Comparison of ENCODE assay signal across 16 cellular contexts in genomic region chr14:33979613-33980276, GRCh38. TPM values are rescaled to one million over a fixed set of nuclear protein-coding genes. Genes with fewer than 3 reads are reported as not detected.
DNase-seq lines count a peak whose midpoint lies in the region; ATAC-seq, FAIRE-seq and TF ChIP-seq lines count a peak whose summit lies in the region.
"Had no signal": no experiment of that assay in that cellular context is flagged by ENCODE, and none has a peak within 500 bp of the region (broad histone marks: within the 10 kb centered on the region; RNA-seq: fewer than 3 reads in every experiment).

No MANE protein-coding gene starts in this region.

- H3K36me3 ChIP-seq in HepG2 (replicated peaks in 1 of 2; ENCODE audit: control insufficient read depth in 1 of 2, insufficient read depth in 2 of 2, low read length in 2 of 2) (no peaks in the 10 kb centered on the region), right lobe of liver (no peaks in the 10 kb centered on the region), HEK293 (ENCODE audit: control insufficient read depth in 2 of 2, insufficient read depth in 1 of 2, low read length in 2 of 2) (no peaks in the 10 kb centered on the region), GM23248 (ENCODE audit: low read depth) (no peaks in the 10 kb centered on the region)
- H3K36me3 ChIP-seq: upper lobe of left lung had no signal

- 0 out of 5 replicates have a peak, but pooled peaks cover 0 to 3% of the 10 kb centered on the region in 2 experiments for H3K27me3 ChIP-seq in HepG2 (ENCODE audit: control insufficient read depth in 1 of 2, insufficient read depth in 2 of 2, low read length in 2 of 2)
- H3K27me3 ChIP-seq in right lobe of liver: no peaks in the 10 kb centered on the region
- peaks cover 31% of the 10 kb centered on the region for H3K27me3 ChIP-seq in GM23248 (replicated peaks; ENCODE audit: insufficient read depth)
- H3K27me3 ChIP-seq: upper lobe of left lung had no signal

- DNase-seq in HepG2 (ENCODE audit: low spot score): no peak
- no peak for DNase-seq in right lobe of liver
- DNase-seq in activated naive CD4-positive, alpha-beta T cell treated with Interleukin-2 at 50 U/mL for 16 hours: no peak
- no peak for DNase-seq in foreskin fibroblast
- no peak for DNase-seq in OCI-M2 (lab: John Stamatoyannopoulos, UW; ENCODE audit: unreplicated experiment)
- no peak for DNase-seq in GM23248
- DNase-seq: activated CD4-positive, CD25-positive, alpha-beta regulatory T cell; anterior cingulate cortex; dermis blood vessel endothelial cell; Kasumi-1; mammary epithelial cell; NCI-H2107; small intestine; upper lobe of left lung had no signal

- no peaks in the 10 kb centered on the region for H4K20me1 ChIP-seq in HepG2 (ENCODE audit: insufficient read depth, low read length)
- no peaks in the 10 kb centered on the region for H4K20me1 ChIP-seq in GM23248 (ENCODE audit: insufficient read depth)

- in situ Hi-C loops in HepG2 (cut with HindIII; ENCODE audit: extremely low pct_ligation_motif_present, low pct_unique_long_range_greater_than_20kb) (no loop called here), GM23248 (cut with MboI) (no loop called here)

- H3K4me1 ChIP-seq in HepG2 (ENCODE audit: insufficient read depth, low read length): peaks cover 14% of the 10 kb centered on the region
- no peaks in the 10 kb centered on the region for H3K4me1 ChIP-seq in right lobe of liver
- H3K4me1 ChIP-seq in HEK293 (ENCODE audit: control insufficient read depth, insufficient read depth, low read length): no peaks in the 10 kb centered on the region
- no peaks in the 10 kb centered on the region for H3K4me1 ChIP-seq in GM23248 (ENCODE audit: insufficient read depth)
- H3K4me1 ChIP-seq: upper lobe of left lung had no signal

- no peaks in the 10 kb centered on the region for H3K9me2 ChIP-seq in GM23248 (ENCODE audit: insufficient read depth)

- ATAC-seq in HepG2 (peak; percentile 21), right lobe of liver (no peak), HG03457 (IDR thresholded peaks at IDR 0.05; ENCODE audit: unreplicated experiment) (peak; percentile 76)

- intact Hi-C loops in HepG2 (cut with micrococcal nuclease; ENCODE audit: unreplicated experiment): no loop called here
- intact Hi-C loops in right lobe of liver (cut with DNase I): no loop called here

- TF ChIP-seq POLR2A in HepG2 (IDR thresholded peaks at IDR 0.05; ENCODE audit: insufficient read depth in 1 of 2, low read depth in 2 of 2, low read length in 2 of 2): no peak
- no peak for TF ChIP-seq POLR2A in right lobe of liver (IDR thresholded peaks at IDR 0.05)

- H3K79me2 ChIP-seq in HepG2 (ENCODE audit: insufficient read depth, low read length) (no peaks in the 10 kb centered on the region), GM23248 (ENCODE audit: insufficient read depth) (no peaks in the 10 kb centered on the region)

- H3K27ac ChIP-seq in HepG2 (ENCODE audit: extremely low read length, insufficient read depth, low read length) (no peak overlapping the region), right lobe of liver (no peak overlapping the region), HEK293 (ENCODE audit: extremely low read depth, low read depth, low read length) (no peak overlapping the region), GM23248 (no peak overlapping the region)
- H3K27ac ChIP-seq: upper lobe of left lung had no signal

- CTCF ChIA-PET in HepG2 (lab: Yijun Ruan, JAX; ENCODE audit: low intra/inter-chr PET ratio, low total read pairs): no interaction called here
- CTCF ChIA-PET in HEK293 (lab: Yijun Ruan, JAX): no interaction called here

- no peaks in the 10 kb centered on the region for H3F3A ChIP-seq in GM23248 (ENCODE audit: insufficient read depth)

- TF ChIP-seq CTCF in HepG2 (CRISPR knock-in tag; IDR thresholded peaks at IDR 0.05): no peak
- no peak for TF ChIP-seq CTCF in right lobe of liver (IDR thresholded peaks at IDR 0.05)
- no peak for TF ChIP-seq CTCF in HEK293 (tag by site-specific recombination; IDR thresholded peaks at IDR 0.05)
- TF ChIP-seq CTCF in foreskin fibroblast (IDR thresholded peaks at IDR 0.05; ENCODE audit: low read depth, low read length): no peak

- WGBS in HepG2 (ENCODE audit: low lambda C conversion rate): 44% methylated on average over 7 of the region's 7 CpGs
- WGBS in right lobe of liver (ENCODE audit: insufficient coverage, low coverage, low lambda C conversion rate, missing lambda C conversion rate): 47% methylated on average over 7 of the region's 7 CpGs
- WGBS in GM23248 (ENCODE audit: low coverage in 1 of 2, low lambda C conversion rate in 2 of 2, missing lambda C conversion rate in 2 of 2), 2 experiments: 50 to 54% methylated on average over 7 of the region's 7 CpGs

- H3K9ac ChIP-seq in HepG2 (ENCODE audit: insufficient read depth, low read depth, low read length) (no peak overlapping the region), GM23248 (no peak overlapping the region)

- H2AFZ ChIP-seq in HepG2 (ENCODE audit: low read length): no peak overlapping the region
- H2AFZ ChIP-seq in GM23248: no peak overlapping the region

- H3K9me3 ChIP-seq in HepG2 (ENCODE audit: low read length): peaks cover under 1% of the 10 kb centered on the region; the same call in 1 of the 2 replicates
- H3K9me3 ChIP-seq in right lobe of liver: no peaks in the 10 kb centered on the region
- H3K9me3 ChIP-seq in HEK293 (ENCODE audit: control insufficient read depth, insufficient read depth, low read depth, low read length): no peaks in the 10 kb centered on the region
- no peaks in the 10 kb centered on the region for H3K9me3 ChIP-seq in GM23248 (ENCODE audit: low read depth)
- H3K9me3 ChIP-seq: upper lobe of left lung had no signal

- POLR2A ChIA-PET in HepG2 (lab: Yijun Ruan, JAX): interaction anchor here (0.6 kb wide), 1 partner anchor 1965 kb away, joined by 4 read pairs; no protein-coding TSS in a partner anchor
- POLR2A ChIA-PET in HEK293 (lab: Yijun Ruan, JAX): no interaction called here

- H3K4me2 ChIP-seq in HepG2 (ENCODE audit: low read depth, low read length): no peak overlapping the region
- no peak overlapping the region for H3K4me2 ChIP-seq in GM23248 (ENCODE audit: unreplicated experiment)

- no peak for TF ChIP-seq RAD21 in HepG2 (CRISPR knock-in tag; IDR thresholded peaks at IDR 0.05)

- no TSS peak for BruUV-seq in HepG2 (replicated peaks; lab: Mats Ljungman, UMichigan)

- no peak; a peak in 1 of 4 replicates for TF ChIP-seq EP300 in HepG2 (IDR thresholded peaks at IDR 0.05; ENCODE audit: low read depth in 2 of 2, low read length in 2 of 2)
- no peak for TF ChIP-seq EP300 in HepG2 (CRISPR knock-in tag; IDR thresholded peaks at IDR 0.05; ENCODE audit: borderline replicate concordance)

- no peak overlapping the region for H3K4me3 ChIP-seq in HepG2 (replicated peaks in 1 of 3; ENCODE audit: insufficient read depth in 1 of 3, low read depth in 2 of 3, low read length in 3 of 3)
- no peak overlapping the region for H3K4me3 ChIP-seq in right lobe of liver
- no peak overlapping the region for H3K4me3 ChIP-seq in HEK293 (ENCODE audit: low read depth, low read length)
- no peak overlapping the region for H3K4me3 ChIP-seq in foreskin fibroblast (ENCODE audit: low read depth in 1 of 2, low read length in 2 of 2)
- H3K4me3 ChIP-seq in GM23248: no peak overlapping the region
- H3K4me3 ChIP-seq: upper lobe of left lung had no signal

- no peak for FAIRE-seq in HepG2 (lab: Jason Lieb, UNC)
- FAIRE-seq: small intestine had no signal

TF ChIP-seq in HepG2, 621 proteins besides CTCF, POLR2A, EP300 and RAD21 (continues in another document):
- TF ChIP-seq SOX5 (CRISPR knock-in tag; IDR thresholded peaks at IDR 0.05; ENCODE audit: borderline replicate concordance): peak; percentile 42; the same call in 1 of the 2 replicates
- peak; percentile 61; the same call in 1 of the 2 replicates for TF ChIP-seq CEBPB (IDR thresholded peaks at IDR 0.05; ENCODE audit: borderline replicate concordance, low read depth, low read length)

TF ChIP-seq in HEK293, 187 proteins besides CTCF, POLR2A, EP300 and RAD21:
- TF ChIP-seq TCF7L2 (IDR thresholded peaks at IDR 0.05; ENCODE audit: borderline replicate concordance, low read depth, low read length) (peak; percentile 72; the same call in 1 of the 2 replicates), ZNF23 (tag by site-specific recombination; IDR thresholded peaks at IDR 0.05; ENCODE audit: borderline replicate concordance) (no peak)
TF ChIP-seq in HEK293: peak in this region for 1.

RNA-seq across cellular contexts. Expression of gene EGLN3, which starts 28.9 kb away (rescaled TPM):
- total RNA-seq in HepG2 (2016; rRNA removed; fragmentation: Illumina TruSeq; extraction: Trizol): 0.18 TPM in 2 replicates
- total RNA-seq in HepG2 (2016; cell fraction: cytosol; rRNA removed; fragmentation: Illumina TruSeq; extraction: Trizol; ENCODE audit: low read depth): not detected in 2 replicates
- total RNA-seq in HepG2 (2016; cell fraction: insoluble cytoplasmic fraction; rRNA removed; fragmentation: Illumina TruSeq; extraction: Trizol): 0.13 and 0.39 TPM in 2 replicates
- 0.07 and 0.12 TPM in 2 replicates for total RNA-seq in HepG2 (2016; cell fraction: membrane; rRNA removed; fragmentation: Illumina TruSeq; extraction: Trizol)
- total RNA-seq in HepG2 (2016; cell fraction: nucleus; rRNA removed; fragmentation: Illumina TruSeq; extraction: Trizol): not detected in 2 replicates
- polyA plus RNA-seq in HepG2 (2011; rRNA removed): 27.3 and 30.1 TPM in 2 replicates
- 13.7 and 27.8 TPM in 2 replicates for polyA plus RNA-seq in HepG2 (2011; cell fraction: cytosol; rRNA removed)
- 14.1 and 18.4 TPM in 2 replicates for polyA plus RNA-seq in HepG2 (2011; cell fraction: nucleus; rRNA removed)
- 89.8 and 101 TPM in 2 replicates for polyA plus RNA-seq in HepG2 (2012)
- polyA plus RNA-seq in HepG2 (2016; cell fraction: cytosol; fragmentation: Illumina TruSeq; extraction: Trizol; ENCODE audit: low read depth): not detected in 2 replicates
- polyA plus RNA-seq in HepG2 (2016; cell fraction: insoluble cytoplasmic fraction; fragmentation: Illumina TruSeq; extraction: Trizol; ENCODE audit: low read depth): 0.11 and 0.19 TPM in 2 replicates
- 0.17 TPM in 1 of 2 replicates, not detected in the other for polyA plus RNA-seq in HepG2 (2016; cell fraction: membrane; fragmentation: Illumina TruSeq; extraction: Trizol; ENCODE audit: low read depth)
- not detected in 2 replicates for polyA plus RNA-seq in HepG2 (2016; cell fraction: nucleus; fragmentation: Illumina TruSeq; extraction: Trizol; ENCODE audit: insufficient read depth, low read depth)
- polyA minus RNA-seq in HepG2 (2011; rRNA and poly(A)+ RNA removed; ENCODE audit: low replicate concordance): 8.9 and 29.0 TPM in 2 replicates
- polyA minus RNA-seq in HepG2 (2011; cell fraction: cytosol; rRNA and poly(A)+ RNA removed): 24.4 and 43.2 TPM in 2 replicates
- polyA minus RNA-seq in HepG2 (2011; cell fraction: nucleus; rRNA and poly(A)+ RNA removed): 23.8 and 49.0 TPM in 2 replicates
- 10 to 100 TPM in 1 of 6 experiments, 1 to 10 TPM in 5; 1.9 to 25.4 (median 2.1) TPM for total RNA-seq in right lobe of liver
- total RNA-seq in GM23248 (2014; rRNA removed; shearing (Covaris generic)): 0.22 TPM in 1 of 2 replicates, not detected in the other
- polyA plus RNA-seq in GM23248 (2016; fragmentation: Nextera tagmentation; extraction: Ambion mirVana): 0.11 and 0.14 TPM in 2 replicates

Comparison
In these comparisons a context has a peak if more than half of its experiments do, and no peak if none do; other contexts are left out.
1. ATAC-seq: peak in HepG2 (single experiment) and HG03457 (single experiment); none in right lobe of liver (0 of 4).
2. Of the 63 proteins assayed by ChIP-seq in both HepG2 and HEK293: peak only in HepG2: ZNF121, ZNF280D, ZNF292 and ZNF670; only in HEK293: TCF7L2; in both: none; in neither: 58.